Comparison of ENCODE assay signal across 1 cellular context in genomic region chr1:2044510-2045319, GRCh38.
TF ChIP-seq lines count a peak whose summit lies in the region.

No MANE protein-coding gene starts in this region.

TF ChIP-seq in HepG2, 621 proteins besides CTCF, POLR2A, EP300 and RAD21 (continued from another document and continues in another):
- TF ChIP-seq ZNF513 (CRISPR knock-in tag; conservative IDR thresholded peaks at IDR 0.05) (no peak), TBX2 (CRISPR knock-in tag; IDR thresholded peaks at IDR 0.05; ENCODE audit: borderline replicate concordance) (peak; percentile 57; the same call in 1 of the 2 replicates), ZKSCAN8 (CRISPR knock-in tag; IDR thresholded peaks at IDR 0.05; ENCODE audit: borderline replicate concordance) (no peak), MYC (CRISPR knock-in tag; IDR thresholded peaks at IDR 0.05; ENCODE audit: borderline replicate concordance) (peak; percentile 75; the same call in 1 of the 2 replicates), GRHL1 (CRISPR knock-in tag; conservative IDR thresholded peaks at IDR 0.05) (no peak), CBFB (CRISPR knock-in tag; IDR thresholded peaks at IDR 0.05) (no peak), TBP (CRISPR knock-in tag; IDR thresholded peaks at IDR 0.05) (no peak), GATAD2A (CRISPR knock-in tag; IDR thresholded peaks at IDR 0.05) (no peak), MAFG (CRISPR knock-in tag; IDR thresholded peaks at IDR 0.05) (no peak), ZNF33A (CRISPR knock-in tag; IDR thresholded peaks at IDR 0.05; ENCODE audit: borderline replicate concordance) (no peak), POLR2AphosphoS2 (IDR thresholded peaks at IDR 0.05; ENCODE audit: low read depth, low read length) (no peak), NFE2L2 (IDR thresholded peaks at IDR 0.05; ENCODE audit: low read length) (no peak), FOXK2 (IDR thresholded peaks at IDR 0.05) (no peak), ZNF781 (CRISPR knock-in tag; IDR thresholded peaks at IDR 0.05; ENCODE audit: borderline replicate concordance, not compliant biosample characterization) (no peak), ZNF777 (CRISPR knock-in tag; IDR thresholded peaks at IDR 0.05) (0 out of 2 replicates have a peak, but pooled peaks have one; percentile 62), ZBTB38 (CRISPR knock-in tag; IDR thresholded peaks at IDR 0.05) (peak; percentile 58; the same call in 1 of the 2 replicates), ZNF18 (CRISPR knock-in tag; IDR thresholded peaks at IDR 0.05; ENCODE audit: insufficient replicate concordance) (no peak), BHLHE40 (IDR thresholded peaks at IDR 0.05; ENCODE audit: low read length) (no peak), EHMT2 (IDR thresholded peaks at IDR 0.05; ENCODE audit: borderline replicate concordance, low read depth, low read length) (no peak), ZFP82 (CRISPR knock-in tag; IDR thresholded peaks at IDR 0.05; ENCODE audit: borderline replicate concordance) (peak; percentile 66; the same call in 1 of the 2 replicates), ZFP91 (CRISPR knock-in tag; IDR thresholded peaks at IDR 0.05; ENCODE audit: borderline replicate concordance) (no peak; the same call in 1 of the 2 replicates), ARID4A (CRISPR knock-in tag; IDR thresholded peaks at IDR 0.05; ENCODE audit: borderline replicate concordance) (0 out of 2 replicates have a peak, but pooled peaks have one; percentile 11), ISL2 (CRISPR knock-in tag; IDR thresholded peaks at IDR 0.05) (no peak), ZMAT5 (CRISPR knock-in tag; IDR thresholded peaks at IDR 0.05; ENCODE audit: borderline replicate concordance, low read depth) (no peak), NFYC (CRISPR knock-in tag; IDR thresholded peaks at IDR 0.05) (no peak), ZNF484 (CRISPR knock-in tag; IDR thresholded peaks at IDR 0.05; ENCODE audit: borderline replicate concordance, low read depth) (no peak), ZNF556 (CRISPR knock-in tag; IDR thresholded peaks at IDR 0.05; ENCODE audit: borderline replicate concordance) (no peak), SMAD3 (CRISPR knock-in tag; IDR thresholded peaks at IDR 0.05) (no peak), NFIC (IDR thresholded peaks at IDR 0.05; ENCODE audit: low read length) (no peak), MTA3 (CRISPR knock-in tag; IDR thresholded peaks at IDR 0.05) (no peak), DPF2 (CRISPR knock-in tag; IDR thresholded peaks at IDR 0.05; ENCODE audit: borderline replicate concordance, low read depth) (no peak), SALL2 (CRISPR knock-in tag; IDR thresholded peaks at IDR 0.05) (no peak), GABPA (IDR thresholded peaks at IDR 0.05; ENCODE audit: low read depth, low read length) (no peak), GABPA (CRISPR knock-in tag; IDR thresholded peaks at IDR 0.05; ENCODE audit: low read depth) (no peak), ZBTB25 (CRISPR knock-in tag; IDR thresholded peaks at IDR 0.05) (no peak), SMAD9 (CRISPR knock-in tag; IDR thresholded peaks at IDR 0.05) (no peak), ZNF354B (CRISPR knock-in tag; IDR thresholded peaks at IDR 0.05) (no peak), ZNF770 (CRISPR knock-in tag; IDR thresholded peaks at IDR 0.05) (0 out of 2 replicates have a peak, but pooled peaks have one; percentile 22), AGO1 (IDR thresholded peaks at IDR 0.05; ENCODE audit: low read depth, low read length, poor library complexity, severe bottlenecking) (no peak), ZNF691 (CRISPR knock-in tag; IDR thresholded peaks at IDR 0.05; ENCODE audit: borderline replicate concordance, low read depth) (no peak), SETDB1 (CRISPR knock-in tag; IDR thresholded peaks at IDR 0.05; ENCODE audit: borderline replicate concordance) (no peak), PRPF4 (IDR thresholded peaks at IDR 0.05; ENCODE audit: low read depth, low read length, poor library complexity, severe bottlenecking) (no peak), E2F1 (CRISPR knock-in tag; IDR thresholded peaks at IDR 0.05) (no peak), ZNF652 (CRISPR knock-in tag; IDR thresholded peaks at IDR 0.05; ENCODE audit: borderline replicate concordance, low read depth) (no peak), LCORL (IDR thresholded peaks at IDR 0.05) (no peak), LCORL (CRISPR knock-in tag; IDR thresholded peaks at IDR 0.05) (no peak)
